ENCODE assay signal across 8 cellular contexts in genomic region chr3:24640330-24640877, GRCh38.
DNase-seq lines count a peak whose midpoint lies in the region; ATAC-seq and TF ChIP-seq lines count a peak whose summit lies in the region.

No MANE protein-coding gene starts in this region.

- peak; percentile 24 for TF ChIP-seq CTCF in GM10248 (IDR thresholded peaks at IDR 0.05; ENCODE audit: control extremely low read depth, extremely low read depth, low read depth, missing control alignments)

- no peak for ATAC-seq in HG03565 (IDR thresholded peaks at IDR 0.05; ENCODE audit: unreplicated experiment)

- POLR2A ChIA-PET in GM10248 (lab: Yijun Ruan, JAX): no interaction called here

- DNase-seq in GM10248 (ENCODE audit: extremely low spot score): no peak
- peak; percentile 4 for DNase-seq in NCI-H1092 (lab: John Stamatoyannopoulos, UW)
- DNase-seq in dermis microvascular lymphatic vessel endothelial cell (ENCODE audit: low read depth in 2 of 2): peak; percentile 49 to 61
- DNase-seq in non-pigmented ciliary epithelial cell (ENCODE audit: low read depth): peak; percentile 2
- DNase-seq in NCI-H2196 treated with DMSO at 0.1 percent for 48 hours (lab: John Stamatoyannopoulos, UW; ENCODE audit: unreplicated experiment): no peak
- DNase-seq in ecto neural progenitor cell (ENCODE audit: low spot score): no peak
- DNase-seq in effector CD8-positive, alpha-beta T cell (lab: John Stamatoyannopoulos, UW): no peak

- CTCF ChIA-PET in GM10248 (lab: Yijun Ruan, JAX): no interaction called here

Comparison
In these comparisons a context has a peak if more than half of its experiments do, and no peak if none do; other contexts are left out.
1. DNase-seq: peak in NCI-H1092 (single experiment), dermis microvascular lymphatic vessel endothelial cell (2 of 2) and non-pigmented ciliary epithelial cell (single experiment); none in GM10248 (single experiment), NCI-H2196 treated with DMSO at 0.1 percent for 48 hours (single experiment), ecto neural progenitor cell (single experiment) and effector CD8-positive, alpha-beta T cell (single experiment).